ENCODE assay signal across 25 cellular contexts in genomic region chr14:99548871-99549270, GRCh38. TPM values are rescaled to one million over a fixed set of nuclear protein-coding genes. Genes with fewer than 3 reads are reported as not detected.
DNase-seq lines count a peak whose midpoint lies in the region; ATAC-seq and TF ChIP-seq lines count a peak whose summit lies in the region.
"Had no signal": no experiment of that assay in that cellular context is flagged by ENCODE, and none has a peak within 500 bp of the region (broad histone marks: within the 10 kb centered on the region; RNA-seq: fewer than 3 reads in every experiment).

No MANE protein-coding gene starts in this region.

- peak; percentile 73 for DNase-seq in G401 (ENCODE audit: low spot score)
- peak in 5 of 7 donors; percentile 56 to 68 (median 66) for DNase-seq in adrenal gland
- no peak for DNase-seq in mesothelial cell of epicardium (ENCODE audit: low spot score in 2 of 2, unreplicated experiment in 2 of 2)
- DNase-seq in sigmoid colon: no peak
- DNase-seq in activated CD4-positive, alpha-beta T cell treated with anti-CD3 and anti-CD28 coated beads for 1 hour: no peak
- DNase-seq in smooth muscle cell (lab: John Stamatoyannopoulos, UW; ENCODE audit: unreplicated experiment): no peak
- DNase-seq: activated CD4-positive, alpha-beta T cell treated with anti-CD3 and anti-CD28 coated beads, Interleukin-2, amount 10 ng/mL, durations not matched to agents 7 days and 5 days; activated naive CD4-positive, alpha-beta T cell; activated T-cell treated with anti-CD3 and anti-CD28 coated beads, Interleukin-2, amount 50 U/mL, for 48 hours; brain microvascular endothelial cell; Calu3; effector CD4-positive, alpha-beta T cell; kidney glomerular epithelial cell; Peyer's patch; SIG-M5; small intestine; stimulated activated CD4-positive, alpha-beta T cell treated with anti-CD3 and anti-CD28 coated beads, Interleukin-1b, Interleukin-23, amount 100 ng/mL, for 48 hours; stimulated activated CD8-positive, alpha-beta memory T cell treated with anti-CD3 and anti-CD28 coated beads, Interleukin-4, amount 100 ng/mL, for 48 hours; stomach; trophoblast cell had no signal

- no peaks in the 10 kb centered on the region for H3K27me3 Mint-ChIP-seq in mesothelial cell of epicardium (ENCODE audit: low read depth)
- H3K27me3 Mint-ChIP-seq: activated CD4-positive, alpha-beta T cell treated with anti-CD3 and anti-CD28 coated beads, Interleukin-2, amount 10 ng/mL, durations not matched to agents 7 days and 5 days had no signal

- H3K4me2 ChIP-seq in smooth muscle cell: no peak overlapping the region

- H3K9ac ChIP-seq in smooth muscle cell (ENCODE audit: low read depth): no peak overlapping the region

- WGBS in adrenal gland, 4 donors: 33 to 56% (median 48%) methylated on average over 8 of the region's 8 CpGs
- 85 to 91% methylated on average over 8 of the region's 8 CpGs for WGBS in sigmoid colon, 2 donors
- WGBS in smooth muscle cell (ENCODE audit: low lambda C conversion rate): 89% methylated on average over 8 of the region's 8 CpGs

- TF ChIP-seq EP300 in sigmoid colon (IDR thresholded peaks at IDR 0.05): no peak

- no peak overlapping the region for H3K4me3 Mint-ChIP-seq in mesothelial cell of epicardium
- H3K4me3 Mint-ChIP-seq: activated CD4-positive, alpha-beta T cell treated with anti-CD3 and anti-CD28 coated beads, Interleukin-2, amount 10 ng/mL, durations not matched to agents 7 days and 5 days had no signal

- H3K79me2 ChIP-seq in smooth muscle cell (ENCODE audit: low read depth): peaks cover 4% of the 10 kb centered on the region

- intact Hi-C loops in adrenal gland (cut with DNase I) (no loop called here), sigmoid colon (cut with DNase I) (no loop called here)

- no peak for ATAC-seq in HG02852 (IDR thresholded peaks at IDR 0.05; ENCODE audit: unreplicated experiment)

- no peaks in the 10 kb centered on the region for H3K9me3 Mint-ChIP-seq in mesothelial cell of epicardium
- H3K9me3 Mint-ChIP-seq: activated CD4-positive, alpha-beta T cell treated with anti-CD3 and anti-CD28 coated beads, Interleukin-2, amount 10 ng/mL, durations not matched to agents 7 days and 5 days had no signal

- no peak overlapping the region for H2AFZ ChIP-seq in smooth muscle cell (ENCODE audit: low read depth)

- TF ChIP-seq POLR2A in adrenal gland (IDR thresholded peaks at IDR 0.05) (no peak), sigmoid colon (IDR thresholded peaks at IDR 0.05) (no peak)

- H3K36me3 ChIP-seq in adrenal gland (replicated peaks in 1 of 2) (no peaks in the 10 kb centered on the region), sigmoid colon (no peaks in the 10 kb centered on the region), smooth muscle cell (ENCODE audit: low read depth) (no peaks in the 10 kb centered on the region)
- H3K36me3 ChIP-seq: brain microvascular endothelial cell, neutrophil, Peyer's patch, stomach had no signal

- H3K4me1 Mint-ChIP-seq in mesothelial cell of epicardium: peaks cover 60% of the 10 kb centered on the region
- H3K4me1 Mint-ChIP-seq: activated CD4-positive, alpha-beta T cell treated with anti-CD3 and anti-CD28 coated beads, Interleukin-2, amount 10 ng/mL, durations not matched to agents 7 days and 5 days had no signal

- peak overlapping the region; percentile 71 for H3K27ac Mint-ChIP-seq in mesothelial cell of epicardium
- H3K27ac Mint-ChIP-seq: activated CD4-positive, alpha-beta T cell treated with anti-CD3 and anti-CD28 coated beads, Interleukin-2, amount 10 ng/mL, durations not matched to agents 7 days and 5 days had no signal

- H3K36me3 Mint-ChIP-seq in mesothelial cell of epicardium: no peaks in the 10 kb centered on the region

- peaks cover 42% of the 10 kb centered on the region for H4K20me1 ChIP-seq in smooth muscle cell (ENCODE audit: low read depth)

- no peaks in the 10 kb centered on the region for H3F3A ChIP-seq in smooth muscle cell (ENCODE audit: low read depth)

- H3K27ac ChIP-seq in adrenal gland: peak overlapping the region in 3 of 5 donors; percentile 42 to 50 (median 43)
- H3K27ac ChIP-seq in sigmoid colon: peak overlapping the region; percentile 64 to 94 (median 87)
- H3K27ac ChIP-seq in smooth muscle cell (ENCODE audit: low read depth): no peak overlapping the region
- H3K27ac ChIP-seq: brain microvascular endothelial cell, neutrophil, Peyer's patch, VCaP had no signal

- in situ Hi-C loops in G401 (cut with HindIII; ENCODE audit: low sequenced_read_pairs): no loop called here

- TF ChIP-seq CTCF in adrenal gland (IDR thresholded peaks at IDR 0.05): no peak
- no peak for TF ChIP-seq CTCF in mesothelial cell of epicardium (IDR thresholded peaks at IDR 0.05; ENCODE audit: unreplicated experiment)
- no peak for TF ChIP-seq CTCF in sigmoid colon (IDR thresholded peaks at IDR 0.05)
- no peak for TF ChIP-seq CTCF in smooth muscle cell (IDR thresholded peaks at IDR 0.05; ENCODE audit: borderline replicate concordance, insufficient read depth, poor library complexity, severe bottlenecking)

- no peak overlapping the region for H3K4me3 ChIP-seq in adrenal gland
- no peak overlapping the region for H3K4me3 ChIP-seq in sigmoid colon
- H3K4me3 ChIP-seq in smooth muscle cell: no peak overlapping the region
- H3K4me3 ChIP-seq: GM12878, lung, Peyer's patch, stomach had no signal

- H3K27me3 ChIP-seq in adrenal gland: no peaks in the 10 kb centered on the region
- no peaks in the 10 kb centered on the region for H3K27me3 ChIP-seq in sigmoid colon
- no peaks in the 10 kb centered on the region for H3K27me3 ChIP-seq in smooth muscle cell (ENCODE audit: low read depth)
- H3K27me3 ChIP-seq: neutrophil, Peyer's patch, stomach had no signal

- no peaks in the 10 kb centered on the region for H3K9me3 ChIP-seq in adrenal gland (replicated peaks in 1 of 3)
- H3K9me3 ChIP-seq in sigmoid colon: no peaks in the 10 kb centered on the region
- no peaks in the 10 kb centered on the region for H3K9me3 ChIP-seq in smooth muscle cell (replicated peaks; ENCODE audit: low read depth)
- H3K9me3 ChIP-seq: neutrophil, Peyer's patch, stomach had no signal

- H3K4me1 ChIP-seq in adrenal gland (replicated peaks in 1 of 2) (peaks cover 31 to 64% of the 10 kb centered on the region in 2 donors), sigmoid colon (peaks cover 0 to 97% (median 92%) of the 10 kb centered on the region in 4 donors), smooth muscle cell (ENCODE audit: low read depth) (peaks cover 29% of the 10 kb centered on the region)

RNA-seq across cellular contexts. Expression of gene CCDC85C, which starts 55.1 kb away (rescaled TPM):
- 20.4 and 25.8 TPM in 2 replicates for total RNA-seq in G401 (2014; rRNA removed; shearing (Covaris generic))
- total RNA-seq in adrenal gland: 10 to 100 TPM; 21.6 to 59.0 (median 41.3) TPM
- polyA plus RNA-seq in adrenal gland: 10 to 100 TPM; 10.8 to 41.7 (median 23.4) TPM
- total RNA-seq in mesothelial cell of epicardium: 82.2 to 85.2 TPM (median 82.3 TPM) in 3 replicates
- 10 to 100 TPM; 11.4 to 31.9 (median 23.9) TPM for total RNA-seq in sigmoid colon
- 10 to 100 TPM; 12.6 to 79.0 (median 49.9) TPM for polyA plus RNA-seq in sigmoid colon
- total RNA-seq in smooth muscle cell: 4.0 and 4.8 TPM in 2 replicates
- 5.2 and 6.5 TPM in 2 replicates for polyA plus RNA-seq in smooth muscle cell

Comparison
In these comparisons a context has a peak if more than half of its experiments do, and no peak if none do; other contexts are left out.
1. DNase-seq: peak in G401 (single experiment) and adrenal gland (5 of 7); none in mesothelial cell of epicardium (0 of 2), sigmoid colon (single experiment), activated CD4-positive, alpha-beta T cell treated with anti-CD3 and anti-CD28 coated beads for 1 hour (single experiment) and smooth muscle cell (single experiment).